ENCODE assay signal across 15 cellular contexts in the genomic region with DNA sequence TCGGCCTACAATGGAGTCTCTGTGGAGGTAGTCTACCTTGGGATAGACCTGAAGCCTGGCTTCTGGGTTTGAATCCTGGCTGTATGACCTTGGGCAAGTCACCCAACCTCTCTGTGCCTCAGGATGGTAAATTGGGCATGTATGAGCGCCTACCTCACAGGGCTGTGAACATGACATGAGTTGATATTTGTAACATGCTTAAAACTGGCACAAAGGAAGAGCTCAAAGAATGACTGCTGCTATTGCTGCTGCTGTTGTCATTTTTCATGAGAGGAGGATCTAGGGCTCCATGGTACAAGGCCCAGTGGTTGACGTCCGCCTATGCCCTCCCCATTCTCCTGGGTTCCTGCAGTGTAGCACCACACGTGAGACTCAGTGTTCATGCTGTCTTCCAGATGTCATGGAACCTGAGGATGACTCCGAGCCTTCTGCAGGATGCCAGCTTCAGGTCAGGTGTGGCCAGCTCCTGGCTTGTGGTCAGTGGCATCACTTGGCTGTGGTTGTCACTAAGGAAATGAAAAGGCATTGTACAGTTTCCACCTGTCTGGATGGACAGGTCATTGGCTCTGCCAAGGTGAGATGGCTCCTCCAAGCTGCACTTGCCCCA.
"Had no signal": no experiment of that assay in that cellular context is flagged by ENCODE, and none has a peak within 500 bp of the region (broad histone marks: within the 10 kb centered on the region; RNA-seq: fewer than 3 reads in every experiment).

No MANE protein-coding gene starts in this region.

- H3K27me3 Mint-ChIP-seq: stimulated activated naive CD8-positive, alpha-beta T cell treated with anti-CD3 and anti-CD28 coated beads, Interleukin-15, Interleukin-2, amounts not matched to agents 100 ng/mL and 50 ng/mL, for 24 hours had no signal

- DNase-seq: central memory CD4-positive, alpha-beta T cell; effector memory CD8-positive, alpha-beta T cell; foreskin melanocyte; heart left ventricle; hippocampal formation; left colon; mammary epithelial cell; naive thymus-derived CD4-positive, alpha-beta T cell; ovary; right cardiac atrium; small intestine; stimulated activated CD4-positive, alpha-beta T cell treated with anti-CD3 and anti-CD28 coated beads, Interleukin-12 subunit alpha, Interleukin-12 subunit beta, amount 100 ng/mL, for 4 hours; testis; transverse colon had no signal

- H3K27ac ChIP-seq: heart left ventricle, ovary, testis, transverse colon had no signal

- H3K4me1 ChIP-seq: testis, transverse colon had no signal

- H3K36me3 Mint-ChIP-seq: naive thymus-derived CD4-positive, alpha-beta T cell had no signal

- FAIRE-seq: small intestine had no signal

- H3K4me3 Mint-ChIP-seq: effector memory CD8-positive, alpha-beta T cell; naive thymus-derived CD4-positive, alpha-beta T cell; stimulated activated naive CD8-positive, alpha-beta T cell treated with anti-CD3 and anti-CD28 coated beads, Interleukin-15, Interleukin-2, amounts not matched to agents 100 ng/mL and 50 ng/mL, for 24 hours had no signal

- H3K4me3 ChIP-seq: heart left ventricle, ovary, testis, transverse colon had no signal

- H3K9me3 Mint-ChIP-seq: effector memory CD8-positive, alpha-beta T cell; naive thymus-derived CD4-positive, alpha-beta T cell; stimulated activated naive CD8-positive, alpha-beta T cell treated with anti-CD3 and anti-CD28 coated beads, Interleukin-15, Interleukin-2, amounts not matched to agents 100 ng/mL and 50 ng/mL, for 24 hours had no signal

- H3K36me3 ChIP-seq: ovary, transverse colon had no signal

- ATAC-seq: effector memory CD8-positive, alpha-beta T cell; heart left ventricle; left colon; naive thymus-derived CD4-positive, alpha-beta T cell; right cardiac atrium had no signal

- H3K9me3 ChIP-seq: heart left ventricle, ovary, testis, transverse colon had no signal

- H3K27ac Mint-ChIP-seq: effector memory CD8-positive, alpha-beta T cell; stimulated activated naive CD8-positive, alpha-beta T cell treated with anti-CD3 and anti-CD28 coated beads, Interleukin-15, Interleukin-2, amounts not matched to agents 100 ng/mL and 50 ng/mL, for 24 hours had no signal

- H3K27me3 ChIP-seq: heart left ventricle, ovary, testis, transverse colon had no signal
